Comparison of ENCODE assay signal across 10 cellular contexts in the genomic region with DNA sequence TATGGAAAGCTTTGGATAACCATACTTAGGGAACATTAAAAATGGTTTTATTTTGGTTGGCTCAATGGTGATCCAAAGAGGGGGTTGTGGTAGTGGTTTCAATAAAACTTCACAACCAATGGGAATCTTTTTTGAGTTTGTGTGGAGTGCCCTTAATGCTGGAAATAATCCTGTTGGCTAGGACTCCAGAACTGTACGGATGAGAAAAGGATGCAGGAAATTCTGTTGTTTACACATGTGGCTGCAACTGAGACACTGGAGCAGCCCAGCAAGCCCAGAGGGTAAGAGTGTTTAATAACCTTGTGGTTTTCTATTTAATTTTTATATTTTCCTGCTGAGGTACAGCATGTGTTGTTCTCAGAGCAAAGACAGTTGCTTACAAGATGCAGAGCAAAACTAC. TPM values are rescaled to one million over a fixed set of nuclear protein-coding genes. Genes with fewer than 3 reads are reported as not detected.
DNase-seq lines count a peak whose midpoint lies in the region; ATAC-seq and TF ChIP-seq lines count a peak whose summit lies in the region.
"Had no signal": no experiment of that assay in that cellular context is flagged by ENCODE, and none has a peak within 500 bp of the region (broad histone marks: within the 10 kb centered on the region; RNA-seq: fewer than 3 reads in every experiment).

A gene (plus strand): TSS at position 180 of the 400 bp plus-strand sequence. CDS start 38,684 bp downstream, outside the sequence.

- no peak within 1 kb of the TSS for H3K27ac ChIP-seq in Karpas-422 (ENCODE audit: low read length)
- H3K27ac ChIP-seq: cardiac muscle cell had no signal

- H3K79me2 ChIP-seq in Karpas-422 (ENCODE audit: low read length): no peaks in the 10 kb centered on the region

- no peaks in the 10 kb centered on the region; the same call in 1 of the 2 replicates for H3K9me2 ChIP-seq in Karpas-422 (replicated peaks; ENCODE audit: insufficient read depth, low read length)

- no peak for ATAC-seq in GM18517 (IDR thresholded peaks at IDR 0.05; ENCODE audit: unreplicated experiment)

- peak within 1 kb of the TSS; percentile 60 for H3K4me3 ChIP-seq in fibroblast of pulmonary artery (replicated peaks; ENCODE audit: low read depth, low read length)
- peak within 1 kb of the TSS; percentile 41 for H3K4me3 ChIP-seq in skeletal muscle satellite cell (ENCODE audit: low read length)
- H3K4me3 ChIP-seq in Karpas-422 (ENCODE audit: low read length): no peak within 1 kb of the TSS
- H3K4me3 ChIP-seq: cardiac muscle cell had no signal

- DNase-seq in EL (peak; percentile 68), NCI-H510A treated with DMSO at 0.1 percent for 48 hours (lab: John Stamatoyannopoulos, UW) (peak; percentile 53), fibroblast of pulmonary artery (ENCODE audit: low read depth) (peak; percentile 80), Karpas-422 (no peak), GM19240 (ENCODE audit: insufficient read length, low spot score) (no peak)
- DNase-seq in stimulated activated CD4-positive, alpha-beta T cell treated with anti-CD3 and anti-CD28 coated beads, Interleukin-1b, Interleukin-23, amount 100 ng/mL, for 48 hours: no peak
- DNase-seq: activated CD4-positive, alpha-beta memory T cell treated with anti-CD3 and anti-CD28 coated beads for 36 hours had no signal

- H3K9me3 ChIP-seq in skeletal muscle satellite cell (replicated peaks; ENCODE audit: low read length): no peaks in the 10 kb centered on the region
- H3K9me3 ChIP-seq in Karpas-422 (ENCODE audit: low read length): no peaks in the 10 kb centered on the region

- no peaks in the 10 kb centered on the region for H4K20me1 ChIP-seq in Karpas-422 (ENCODE audit: insufficient read depth, low read depth, low read length)

- H3K36me3 ChIP-seq in skeletal muscle satellite cell (ENCODE audit: insufficient read depth, low read length) (no peaks in the 10 kb centered on the region), Karpas-422 (ENCODE audit: insufficient read depth, low read length) (no peaks in the 10 kb centered on the region)
- H3K36me3 ChIP-seq: cardiac muscle cell had no signal

- no peak within 1 kb of the TSS for H2AFZ ChIP-seq in Karpas-422 (ENCODE audit: low read length)

- H3K4me1 ChIP-seq in skeletal muscle satellite cell (ENCODE audit: control insufficient read depth, insufficient read depth, low read length) (peaks cover 24% of the 10 kb centered on the region), Karpas-422 (ENCODE audit: low read length) (no peaks in the 10 kb centered on the region)

- H3K9ac ChIP-seq in skeletal muscle satellite cell (ENCODE audit: low read depth, low read length) (peak within 1 kb of the TSS; percentile 36), Karpas-422 (ENCODE audit: low read length) (no peak within 1 kb of the TSS)

- no peak for TF ChIP-seq CTCF in fibroblast of pulmonary artery (IDR thresholded peaks at IDR 0.05; ENCODE audit: low read length, missing control alignments)

- H3K27me3 ChIP-seq in skeletal muscle satellite cell (ENCODE audit: control insufficient read depth, insufficient read depth, low read length) (no peaks in the 10 kb centered on the region), Karpas-422 (ENCODE audit: low read length) (no peaks in the 10 kb centered on the region)
- H3K27me3 ChIP-seq: cardiac muscle cell had no signal

- H3K4me2 ChIP-seq in skeletal muscle satellite cell (ENCODE audit: low read length) (peak within 1 kb of the TSS; percentile 54), Karpas-422 (ENCODE audit: low read depth, low read length, poor library complexity, severe bottlenecking) (no peak within 1 kb of the TSS)

RNA-seq across cellular contexts. Expression of the gene that starts here (rescaled TPM):
- total RNA-seq in skeletal muscle satellite cell (2012; rRNA removed): 2.8 and 8.4 TPM in 2 replicates
- 7.5 and 10.0 TPM in 2 replicates for total RNA-seq in Karpas-422 (2014; rRNA removed; shearing (Covaris generic); ENCODE audit: low replicate concordance)

Comparison
In these comparisons a context has a peak if more than half of its experiments do, and no peak if none do; other contexts are left out.
1. DNase-seq: peak in EL (single experiment), NCI-H510A treated with DMSO at 0.1 percent for 48 hours (single experiment) and fibroblast of pulmonary artery (single experiment); none in Karpas-422 (single experiment), GM19240 (single experiment) and stimulated activated CD4-positive, alpha-beta T cell treated with anti-CD3 and anti-CD28 coated beads, Interleukin-1b, Interleukin-23, amount 100 ng/mL, for 48 hours (single experiment).